ENCODE assay signal across 13 cellular contexts in the genomic region with DNA sequence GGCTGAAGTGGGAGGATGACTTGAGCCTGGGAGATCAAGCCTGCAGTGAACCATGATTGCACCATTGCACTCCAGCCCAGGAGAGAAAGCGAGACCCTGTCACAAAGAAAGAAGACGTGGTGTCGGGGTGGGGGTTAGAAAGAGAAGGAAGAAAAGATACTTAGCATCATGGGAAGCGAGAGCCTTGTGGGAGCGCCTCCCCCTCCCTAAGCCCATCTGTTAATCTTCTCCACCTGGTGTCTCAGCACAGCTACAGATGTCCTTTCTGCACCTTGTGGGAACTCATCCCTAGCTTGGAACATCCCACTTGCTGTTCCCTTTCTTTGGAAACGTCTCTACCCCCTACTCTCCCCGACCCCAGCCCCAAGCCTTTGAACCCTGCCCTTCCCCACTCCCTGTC.
"Had no signal": no experiment of that assay in that cellular context is flagged by ENCODE, and none has a peak within 500 bp of the region (broad histone marks: within the 10 kb centered on the region; RNA-seq: fewer than 3 reads in every experiment).

No MANE protein-coding gene starts in this region.

- H3K27me3 ChIP-seq: cardiac muscle cell, thyroid gland, vagina had no signal

- H3K9me3 ChIP-seq: thyroid gland, vagina had no signal

- H3K4me3 ChIP-seq: cardiac muscle cell, coronary artery, skin epidermis, thyroid gland, vagina had no signal

- H3K36me3 ChIP-seq: cardiac muscle cell, thyroid gland, vagina had no signal

- H3K4me3 Mint-ChIP-seq: activated CD8-positive, alpha-beta memory T cell treated with anti-CD3 and anti-CD28 coated beads, Interleukin-2, amount 10 ng/mL, durations not matched to agents 7 days and 5 days had no signal

- H3K27ac Mint-ChIP-seq: activated CD8-positive, alpha-beta memory T cell treated with anti-CD3 and anti-CD28 coated beads, Interleukin-2, amount 10 ng/mL, durations not matched to agents 7 days and 5 days had no signal

- H3K27ac ChIP-seq: cardiac muscle cell, coronary artery, epithelial cell of prostate, parathyroid adenoma, skin epidermis, thyroid gland, vagina had no signal

- ATAC-seq: activated CD8-positive, alpha-beta memory T cell treated with anti-CD3 and anti-CD28 coated beads, Interleukin-2, amount 10 ng/mL, durations not matched to agents 7 days and 5 days; left ventricle myocardium superior had no signal

- H3K27me3 Mint-ChIP-seq: activated CD8-positive, alpha-beta memory T cell treated with anti-CD3 and anti-CD28 coated beads, Interleukin-2, amount 10 ng/mL, durations not matched to agents 7 days and 5 days had no signal

- DNase-seq: activated CD8-positive, alpha-beta memory T cell treated with anti-CD3 and anti-CD28 coated beads, Interleukin-2, amount 10 ng/mL, durations not matched to agents 7 days and 5 days; activated T-cell treated with anti-CD3 and anti-CD28 coated beads, Interleukin-2, amount 50 U/mL, for 48 hours; effector CD8-positive, alpha-beta T cell; hippocampal formation; left ventricle myocardium superior; retina; thyroid gland had no signal
